In the genomic region with DNA sequence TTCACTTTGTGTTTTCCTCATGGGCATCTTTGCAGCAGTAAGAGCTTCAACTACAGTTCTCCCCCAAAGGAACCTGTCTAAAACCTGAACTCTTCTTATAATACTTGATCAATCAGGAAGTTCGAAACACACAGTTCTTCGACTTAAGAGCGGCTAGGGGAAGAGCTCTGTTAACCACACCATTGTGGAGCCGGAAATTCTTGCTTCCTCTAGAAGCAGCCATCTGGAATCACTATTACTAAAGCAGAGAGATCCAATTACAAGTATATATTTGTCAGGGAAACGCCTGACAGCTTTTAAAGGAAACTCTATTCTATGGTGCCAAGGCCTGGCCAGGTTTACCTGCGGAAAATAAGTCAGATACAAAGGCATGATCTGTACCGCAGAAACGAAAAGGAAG, we compare ENCODE assay signal across 8 cellular contexts.
DNase-seq lines count a peak whose midpoint lies in the region; ATAC-seq and TF ChIP-seq lines count a peak whose summit lies in the region.

No MANE protein-coding gene starts in this region.

- TF ChIP-seq CTCF in PC-3 (conservative IDR thresholded peaks at IDR 0.05; ENCODE audit: low read depth, low read length) (no peak), upper lobe of right lung (IDR thresholded peaks at IDR 0.05) (no peak), progenitor cell of endocrine pancreas (IDR thresholded peaks at IDR 0.05; ENCODE audit: unreplicated experiment) (no peak)

- no peaks in the 10 kb centered on the region for H4K20me1 ChIP-seq in PC-3 (ENCODE audit: low read length)

- H3K27me3 ChIP-seq in PC-3 (ENCODE audit: low read length): no peaks in the 10 kb centered on the region
- H3K27me3 ChIP-seq in upper lobe of right lung: no peaks in the 10 kb centered on the region

- no peaks in the 10 kb centered on the region for H3K79me2 ChIP-seq in PC-3 (ENCODE audit: low read length)

- POLR2A ChIA-PET in PC-3 (lab: Charles Lee; ENCODE audit: unreplicated experiment): interaction anchor here (0.7 kb wide), 1 partner anchor 256 kb away, joined by 3 read pairs; no protein-coding TSS in a partner anchor

- H3K4me2 ChIP-seq in PC-3 (ENCODE audit: low read length): no peak overlapping the region

- BruUV-seq in PC-3 (replicated peaks; lab: Mats Ljungman, UMichigan): no TSS peak

- no peak overlapping the region for H3K9ac ChIP-seq in PC-3 (ENCODE audit: low read length)

- H3F3A ChIP-seq in PC-3 (ENCODE audit: low read length, unreplicated experiment): no peaks in the 10 kb centered on the region

- CTCF ChIA-PET in PC-3 (lab: Charles Lee): no interaction called here

- H3K4me3 ChIP-seq in PC-3 (ENCODE audit: low read length): no peak overlapping the region
- H3K4me3 ChIP-seq in upper lobe of right lung: no peak overlapping the region

- intact Hi-C loops in PC-3 (cut with micrococcal nuclease): loop anchor here (5.0 kb wide), 2 partner anchors 89 to 194 kb away; no protein-coding TSS in a partner anchor
- intact Hi-C loops in upper lobe of right lung (cut with DNase I): no loop called here
- intact Hi-C loops in posterior cingulate gyrus (cut with DNase I): no loop called here

- H3K4me3 Mint-ChIP-seq in progenitor cell of endocrine pancreas (ENCODE audit: low read depth): no peak overlapping the region

- DNase-seq in AG20443 (ENCODE audit: low spot score) (peak; percentile 38), PC-3 (peak; percentile 14), fibroblast of peridontal ligament (ENCODE audit: extremely low read depth) (peak; percentile 75), upper lobe of right lung (no peak), progenitor cell of endocrine pancreas (ENCODE audit: low spot score, unreplicated experiment) (no peak), posterior cingulate gyrus (no peak)

- H3K9me3 ChIP-seq in PC-3 (ENCODE audit: low read length) (no peaks in the 10 kb centered on the region), upper lobe of right lung (no peaks in the 10 kb centered on the region)

- no peaks in the 10 kb centered on the region for H3K27me3 Mint-ChIP-seq in progenitor cell of endocrine pancreas

- H3K27ac ChIP-seq in PC-3 (ENCODE audit: low read length): no peak overlapping the region
- H3K27ac ChIP-seq in upper lobe of right lung: peak overlapping the region; percentile 51

- H3K36me3 ChIP-seq in PC-3 (ENCODE audit: low read depth, low read length): no peaks in the 10 kb centered on the region
- no peaks in the 10 kb centered on the region for H3K36me3 ChIP-seq in upper lobe of right lung

- no peaks in the 10 kb centered on the region for H3K9me2 ChIP-seq in PC-3 (replicated peaks; ENCODE audit: low read length)

- peak; percentile 90 for ATAC-seq in GM18907 (IDR thresholded peaks at IDR 0.05; ENCODE audit: unreplicated experiment)
- peak; percentile 89 for ATAC-seq in HG03139 (IDR thresholded peaks at IDR 0.05; ENCODE audit: unreplicated experiment)
- no peak for ATAC-seq in PC-3
- no peak for ATAC-seq in upper lobe of right lung

- H3K36me3 Mint-ChIP-seq in progenitor cell of endocrine pancreas (ENCODE audit: insufficient read depth): peaks cover 1% of the 10 kb centered on the region

- H3K4me1 Mint-ChIP-seq in progenitor cell of endocrine pancreas (ENCODE audit: low read depth): no peaks in the 10 kb centered on the region

- H2AFZ ChIP-seq in PC-3 (ENCODE audit: low read length): no peak overlapping the region

- H3K4me1 ChIP-seq in PC-3 (ENCODE audit: insufficient read depth, low read length) (no peaks in the 10 kb centered on the region; the same call in 1 of the 2 replicates), upper lobe of right lung (peaks cover 7% of the 10 kb centered on the region)

- H3K9me3 Mint-ChIP-seq in progenitor cell of endocrine pancreas (ENCODE audit: low read depth): no peaks in the 10 kb centered on the region

- H3K27ac Mint-ChIP-seq in progenitor cell of endocrine pancreas: no peak overlapping the region

Comparison
In these comparisons a context has a peak if more than half of its experiments do, and no peak if none do; other contexts are left out.
1. DNase-seq: peak in AG20443 (single experiment), PC-3 (single experiment) and fibroblast of peridontal ligament (single experiment); none in upper lobe of right lung (single experiment), progenitor cell of endocrine pancreas (single experiment) and posterior cingulate gyrus (0 of 10).
2. ATAC-seq: peak in GM18907 (single experiment) and HG03139 (single experiment); none in PC-3 (single experiment) and upper lobe of right lung (single experiment).